In the genomic region with DNA sequence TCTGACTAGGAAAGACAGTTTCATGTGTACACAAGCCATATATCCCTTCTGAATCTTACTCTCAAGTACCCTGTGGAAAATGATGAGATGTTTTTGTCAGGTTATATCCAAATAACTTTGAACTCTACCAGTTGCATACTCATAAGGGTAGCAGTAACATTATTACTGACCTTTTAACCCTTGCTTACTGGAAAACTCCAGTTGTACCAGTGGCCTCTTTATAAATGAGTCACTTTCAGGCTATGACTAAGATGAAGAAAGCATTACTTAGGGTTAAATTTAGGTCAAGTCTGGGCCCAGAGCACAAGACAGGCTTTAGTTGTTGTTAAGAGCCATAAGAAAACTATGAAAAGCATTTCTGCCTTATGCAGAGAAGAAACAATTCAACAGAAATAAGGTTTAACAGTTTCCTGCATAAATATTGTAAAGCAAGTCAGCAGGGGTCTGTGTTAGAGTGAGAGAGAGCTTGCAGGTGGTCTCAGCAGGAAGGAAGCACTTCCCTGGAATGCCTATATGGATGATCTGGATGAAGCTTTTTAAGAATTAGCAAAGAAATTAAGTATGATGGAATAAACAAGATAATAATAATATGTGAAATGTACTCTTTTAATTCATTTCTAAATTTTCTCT, we compare ENCODE assay signal across 9 cellular contexts.
A peak's percentile ranks its signal among the peaks of the same experiment; 100 is the strongest.
DNase-seq lines count a peak whose midpoint lies in the region; ATAC-seq and TF ChIP-seq lines count a peak whose summit lies in the region.
"Had no signal": no experiment of that assay in that cellular context is flagged by ENCODE, and none has a peak within 500 bp of the region (broad histone marks: within the 10 kb centered on the region; RNA-seq: fewer than 3 reads in every experiment).

No MANE protein-coding gene starts in this region.

- no peaks in the 10 kb centered on the region for H3K36me3 ChIP-seq in mucosa of descending colon (ENCODE audit: low read depth)

- no peaks in the 10 kb centered on the region for H3K9me3 Mint-ChIP-seq in WTC11

- H3K27ac Mint-ChIP-seq in WTC11, result no peak overlapping the region

- DNase-seq in GM04503 (ENCODE audit: low read depth) (peak; percentile 80), WTC11 (ENCODE audit: low spot score) (no peak), mucosa of descending colon (no peak), superior temporal gyrus (ENCODE audit: extremely low spot score) (no peak), HuH-7 (ENCODE audit: low spot score) (no peak), medulla oblongata (ENCODE audit: extremely low spot score) (no peak)

- CTCF ChIA-PET in WTC11 (lab: Charles Lee), result interaction anchor here (0.6 to 3.2 kb wide), 2 partner anchors 42 to 350 kb away, joined by 4 to 10 read pairs; a partner anchor contains a TSS

- H3K9me3 ChIP-seq in mucosa of descending colon, result no peaks in the 10 kb centered on the region

- no peak overlapping the region for H3K4me3 ChIP-seq in mucosa of descending colon

- TF ChIP-seq CTCF in WTC11 (IDR thresholded peaks at IDR 0.05) (no peak), mucosa of descending colon (IDR thresholded peaks at IDR 0.05) (no peak)

- H3K4me1 ChIP-seq in mucosa of descending colon (ENCODE audit: low read depth), result no peaks in the 10 kb centered on the region
- H3K4me1 ChIP-seq: parathyroid adenoma had no signal

- POLR2A ChIA-PET in WTC11 (lab: Charles Lee), result no interaction called here

- peak; percentile 99 for ATAC-seq in GM21423 (IDR thresholded peaks at IDR 0.05; ENCODE audit: unreplicated experiment)
- peak; percentile 99 for ATAC-seq in HG03565 (IDR thresholded peaks at IDR 0.05; ENCODE audit: unreplicated experiment)
- no peak; the same call in 1 of the 2 replicates for ATAC-seq in WTC11
- ATAC-seq in mucosa of descending colon, result peak; percentile 51

- H3K4me3 Mint-ChIP-seq in WTC11, result no peak overlapping the region

- no peaks in the 10 kb centered on the region for H3K27me3 Mint-ChIP-seq in WTC11 (ENCODE audit: low read depth)

- H3K4me1 Mint-ChIP-seq in WTC11, result peaks cover 24% of the 10 kb centered on the region

- intact Hi-C loops in mucosa of descending colon (cut with DNase I, micrococcal nuclease), result loop anchor here in 1 of 2 donors (10.0 kb wide), 1 partner anchor 358 kb away; no protein-coding TSS in a partner anchor

- H3K36me3 Mint-ChIP-seq in WTC11, result no peaks in the 10 kb centered on the region

TF ChIP-seq in WTC11, 78 proteins besides CTCF, POLR2A, EP300 and RAD21:
- TF ChIP-seq ZNF423 (CRISPR knock-in tag; IDR thresholded peaks at IDR 0.05) (peak; percentile 86), ZNF219 (CRISPR knock-in tag; IDR thresholded peaks at IDR 0.05; ENCODE audit: borderline replicate concordance) (no peak)
- TF ChIP-seq, protein P1, sequence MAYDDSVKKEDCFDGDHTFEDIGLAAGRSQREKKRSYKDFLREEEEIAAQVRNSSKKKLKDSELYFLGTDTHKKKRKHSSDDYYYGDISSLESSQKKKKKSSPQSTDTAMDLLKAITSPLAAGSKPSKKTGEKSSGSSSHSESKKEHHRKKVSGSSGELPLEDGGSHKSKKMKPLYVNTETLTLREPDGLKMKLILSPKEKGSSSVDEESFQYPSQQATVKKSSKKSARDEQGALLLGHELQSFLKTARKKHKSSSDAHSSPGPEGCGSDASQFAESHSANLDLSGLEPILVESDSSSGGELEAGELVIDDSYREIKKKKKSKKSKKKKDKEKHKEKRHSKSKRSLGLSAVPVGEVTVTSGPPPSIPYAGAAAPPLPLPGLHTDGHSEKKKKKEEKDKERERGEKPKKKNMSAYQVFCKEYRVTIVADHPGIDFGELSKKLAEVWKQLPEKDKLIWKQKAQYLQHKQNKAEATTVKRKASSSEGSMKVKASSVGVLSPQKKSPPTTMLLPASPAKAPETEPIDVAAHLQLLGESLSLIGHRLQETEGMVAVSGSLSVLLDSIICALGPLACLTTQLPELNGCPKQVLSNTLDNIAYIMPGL (CRISPR knock-in tag; IDR thresholded peaks at IDR 0.05), result no peak
- TF ChIP-seq, protein P2, sequence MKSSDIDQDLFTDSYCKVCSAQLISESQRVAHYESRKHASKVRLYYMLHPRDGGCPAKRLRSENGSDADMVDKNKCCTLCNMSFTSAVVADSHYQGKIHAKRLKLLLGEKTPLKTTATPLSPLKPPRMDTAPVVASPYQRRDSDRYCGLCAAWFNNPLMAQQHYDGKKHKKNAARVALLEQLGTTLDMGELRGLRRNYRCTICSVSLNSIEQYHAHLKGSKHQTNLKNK (CRISPR knock-in tag; IDR thresholded peaks at IDR 0.05), result no peak
- TF ChIP-seq, protein P3, sequence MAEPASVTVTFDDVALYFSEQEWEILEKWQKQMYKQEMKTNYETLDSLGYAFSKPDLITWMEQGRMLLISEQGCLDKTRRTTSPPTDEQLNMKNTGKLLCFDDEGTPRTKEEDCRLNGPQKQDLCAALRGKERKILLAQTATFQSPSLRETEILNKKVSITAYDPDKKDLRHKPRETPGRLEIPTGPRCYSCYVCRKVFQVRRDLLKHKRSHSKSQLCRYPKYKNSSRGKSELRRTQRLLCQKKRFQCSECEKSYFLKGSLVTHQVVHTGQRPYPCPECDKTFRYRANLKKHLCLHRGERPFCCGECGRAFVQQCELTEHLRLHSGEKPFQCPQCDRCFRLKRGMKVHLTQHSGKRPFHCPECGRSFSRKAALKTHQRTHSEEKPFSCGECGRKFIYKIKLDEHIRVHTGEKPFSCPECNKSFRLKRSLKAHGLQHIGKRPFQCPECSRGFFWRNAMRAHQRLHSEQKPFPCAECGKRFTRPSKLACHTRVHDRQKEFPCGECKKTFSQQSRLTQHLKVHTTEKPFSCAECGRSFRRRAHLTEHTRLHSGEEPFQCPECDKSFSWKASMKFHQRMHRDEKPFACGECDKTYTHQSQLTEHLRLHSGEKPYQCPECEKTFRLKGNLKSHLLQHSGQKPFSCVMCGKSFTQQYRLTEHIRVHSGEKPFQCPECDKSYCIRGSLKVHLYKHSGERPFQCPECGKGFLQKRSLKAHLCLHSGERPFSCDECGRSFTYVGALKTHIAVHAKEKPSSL (CRISPR knock-in tag; conservative IDR thresholded peaks at IDR 0.05), result no peak
- TF ChIP-seq, protein P4, sequence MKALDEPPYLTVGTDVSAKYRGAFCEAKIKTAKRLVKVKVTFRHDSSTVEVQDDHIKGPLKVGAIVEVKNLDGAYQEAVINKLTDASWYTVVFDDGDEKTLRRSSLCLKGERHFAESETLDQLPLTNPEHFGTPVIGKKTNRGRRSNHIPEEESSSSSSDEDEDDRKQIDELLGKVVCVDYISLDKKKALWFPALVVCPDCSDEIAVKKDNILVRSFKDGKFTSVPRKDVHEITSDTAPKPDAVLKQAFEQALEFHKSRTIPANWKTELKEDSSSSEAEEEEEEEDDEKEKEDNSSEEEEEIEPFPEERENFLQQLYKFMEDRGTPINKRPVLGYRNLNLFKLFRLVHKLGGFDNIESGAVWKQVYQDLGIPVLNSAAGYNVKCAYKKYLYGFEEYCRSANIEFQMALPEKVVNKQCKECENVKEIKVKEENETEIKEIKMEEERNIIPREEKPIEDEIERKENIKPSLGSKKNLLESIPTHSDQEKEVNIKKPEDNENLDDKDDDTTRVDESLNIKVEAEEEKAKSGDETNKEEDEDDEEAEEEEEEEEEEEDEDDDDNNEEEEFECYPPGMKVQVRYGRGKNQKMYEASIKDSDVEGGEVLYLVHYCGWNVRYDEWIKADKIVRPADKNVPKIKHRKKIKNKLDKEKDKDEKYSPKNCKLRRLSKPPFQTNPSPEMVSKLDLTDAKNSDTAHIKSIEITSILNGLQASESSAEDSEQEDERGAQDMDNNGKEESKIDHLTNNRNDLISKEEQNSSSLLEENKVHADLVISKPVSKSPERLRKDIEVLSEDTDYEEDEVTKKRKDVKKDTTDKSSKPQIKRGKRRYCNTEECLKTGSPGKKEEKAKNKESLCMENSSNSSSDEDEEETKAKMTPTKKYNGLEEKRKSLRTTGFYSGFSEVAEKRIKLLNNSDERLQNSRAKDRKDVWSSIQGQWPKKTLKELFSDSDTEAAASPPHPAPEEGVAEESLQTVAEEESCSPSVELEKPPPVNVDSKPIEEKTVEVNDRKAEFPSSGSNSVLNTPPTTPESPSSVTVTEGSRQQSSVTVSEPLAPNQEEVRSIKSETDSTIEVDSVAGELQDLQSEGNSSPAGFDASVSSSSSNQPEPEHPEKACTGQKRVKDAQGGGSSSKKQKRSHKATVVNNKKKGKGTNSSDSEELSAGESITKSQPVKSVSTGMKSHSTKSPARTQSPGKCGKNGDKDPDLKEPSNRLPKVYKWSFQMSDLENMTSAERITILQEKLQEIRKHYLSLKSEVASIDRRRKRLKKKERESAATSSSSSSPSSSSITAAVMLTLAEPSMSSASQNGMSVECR (CRISPR knock-in tag; IDR thresholded peaks at IDR 0.05; ENCODE audit: borderline replicate concordance), result no peak
- TF ChIP-seq, protein P5, sequence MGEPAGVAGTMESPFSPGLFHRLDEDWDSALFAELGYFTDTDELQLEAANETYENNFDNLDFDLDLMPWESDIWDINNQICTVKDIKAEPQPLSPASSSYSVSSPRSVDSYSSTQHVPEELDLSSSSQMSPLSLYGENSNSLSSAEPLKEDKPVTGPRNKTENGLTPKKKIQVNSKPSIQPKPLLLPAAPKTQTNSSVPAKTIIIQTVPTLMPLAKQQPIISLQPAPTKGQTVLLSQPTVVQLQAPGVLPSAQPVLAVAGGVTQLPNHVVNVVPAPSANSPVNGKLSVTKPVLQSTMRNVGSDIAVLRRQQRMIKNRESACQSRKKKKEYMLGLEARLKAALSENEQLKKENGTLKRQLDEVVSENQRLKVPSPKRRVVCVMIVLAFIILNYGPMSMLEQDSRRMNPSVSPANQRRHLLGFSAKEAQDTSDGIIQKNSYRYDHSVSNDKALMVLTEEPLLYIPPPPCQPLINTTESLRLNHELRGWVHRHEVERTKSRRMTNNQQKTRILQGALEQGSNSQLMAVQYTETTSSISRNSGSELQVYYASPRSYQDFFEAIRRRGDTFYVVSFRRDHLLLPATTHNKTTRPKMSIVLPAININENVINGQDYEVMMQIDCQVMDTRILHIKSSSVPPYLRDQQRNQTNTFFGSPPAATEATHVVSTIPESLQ (CRISPR knock-in tag; IDR thresholded peaks at IDR 0.05), result no peak
